In the genomic region with DNA sequence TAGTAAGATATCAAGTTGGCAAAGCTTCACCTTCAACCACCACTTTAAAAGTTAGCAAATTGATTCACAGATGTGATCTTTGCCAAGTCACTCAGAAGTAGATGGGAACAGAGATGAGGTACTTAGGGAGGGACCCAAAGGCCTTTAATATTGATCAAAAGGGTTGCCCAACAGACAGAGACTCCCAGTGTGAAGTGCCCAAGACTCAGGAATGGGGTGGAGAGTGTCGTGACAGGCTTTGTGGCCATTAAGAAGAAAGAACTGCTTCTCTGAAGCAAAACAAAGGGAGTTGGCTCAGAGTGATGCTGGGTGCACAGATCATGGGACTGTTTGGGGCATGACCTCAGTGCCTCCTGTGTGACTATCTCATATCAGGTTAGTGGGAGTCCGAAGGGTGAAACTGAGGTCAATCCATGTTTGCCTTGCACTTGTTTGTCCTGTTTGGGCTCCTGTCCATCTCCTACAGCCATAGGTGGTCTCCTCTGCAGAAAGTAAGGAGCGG, we compare ENCODE assay signal across 16 cellular contexts.
DNase-seq lines count a peak whose midpoint lies in the region; ATAC-seq and TF ChIP-seq lines count a peak whose summit lies in the region.
"Had no signal": no experiment of that assay in that cellular context is flagged by ENCODE, and none has a peak within 500 bp of the region (broad histone marks: within the 10 kb centered on the region; RNA-seq: fewer than 3 reads in every experiment).

No MANE protein-coding gene starts in this region.

- H3K4me2 ChIP-seq in HCT116 (ENCODE audit: low read length), result no peak overlapping the region
- no peak overlapping the region for H3K4me2 ChIP-seq in PC-3 (ENCODE audit: low read length)
- H3K4me2 ChIP-seq: A549 had no signal

- DNase-seq in HCT116 (ENCODE audit: low read depth, low spot score), result no peak
- peak; percentile 26 for DNase-seq in PC-3
- no peak for DNase-seq in esophagus squamous epithelium (lab: John Stamatoyannopoulos, UW)
- DNase-seq in neural crest cell (ENCODE audit: low read depth, low spot score), result no peak
- no peak for DNase-seq in KG1 (lab: John Stamatoyannopoulos, UW)
- DNase-seq in foreskin fibroblast, result no peak
- DNase-seq in CD1c-positive myeloid dendritic cell (ENCODE audit: extremely low spot score), result no peak
- DNase-seq: C1 segment of cervical spinal cord, EL, MV-4-11, NCI-H1417 treated with DMSO at 0.1 percent for 48 hours, NCI-H1930, NCI-H2171, NCI-H446, NCI-H69 had no signal

- H3K79me2 ChIP-seq in HCT116 (ENCODE audit: insufficient read depth, low read length), result no peaks in the 10 kb centered on the region
- H3K79me2 ChIP-seq in PC-3 (ENCODE audit: low read length), result no peaks in the 10 kb centered on the region

- CTCF ChIA-PET in HCT116 (lab: Charles Lee), result no interaction called here
- CTCF ChIA-PET in PC-3 (lab: Charles Lee), result no interaction called here

- no peak for TF ChIP-seq RAD21 in HCT116 (IDR thresholded peaks at IDR 0.05; ENCODE audit: low read depth)

- H3K4me1 ChIP-seq in HCT116 (ENCODE audit: control insufficient read depth in 1 of 2, insufficient read depth in 2 of 2, low read length in 2 of 2), result peaks cover 0 to 7% of the 10 kb centered on the region in 2 experiments; a peak in 1 of 4 replicates
- peaks cover 26% of the 10 kb centered on the region for H3K4me1 ChIP-seq in PC-3 (ENCODE audit: insufficient read depth, low read length)
- H3K4me1 ChIP-seq in esophagus squamous epithelium, result peaks cover 0 to 29% (median 2%) of the 10 kb centered on the region in 3 donors

- H3K4me3 Mint-ChIP-seq in neural crest cell, result no peak overlapping the region

- POLR2A ChIA-PET in HCT116 (lab: Charles Lee) (no interaction called here), PC-3 (lab: Charles Lee; ENCODE audit: unreplicated experiment) (no interaction called here)

- RAD21 ChIA-PET in HCT116 (lab: Charles Lee; ENCODE audit: low non-redundant PET in 1 of 2, low total read pairs in 2 of 2, uncharacterized antibody in 2 of 2, unreplicated experiment in 2 of 2), result no interaction called here

- no peaks in the 10 kb centered on the region for H3K9me2 ChIP-seq in HCT116 (ENCODE audit: insufficient read depth)
- no peaks in the 10 kb centered on the region for H3K9me2 ChIP-seq in PC-3 (replicated peaks; ENCODE audit: low read length)

- no peaks in the 10 kb centered on the region for H3K36me3 ChIP-seq in HCT116 (ENCODE audit: control insufficient read depth in 1 of 2, insufficient read depth in 2 of 2, low read length in 2 of 2)
- no peaks in the 10 kb centered on the region for H3K36me3 ChIP-seq in PC-3 (ENCODE audit: low read depth, low read length)
- H3K36me3 ChIP-seq in esophagus squamous epithelium, result no peaks in the 10 kb centered on the region

- H2AFZ ChIP-seq in HCT116 (ENCODE audit: low read depth, low read length, poor library complexity, severe bottlenecking) (peak overlapping the region; percentile 56), PC-3 (ENCODE audit: low read length) (peak overlapping the region; percentile 69)

- H3K4me3 ChIP-seq in HCT116 (replicated peaks in 1 of 2; ENCODE audit: low read depth in 1 of 2, low read length in 2 of 2), result no peak overlapping the region
- H3K4me3 ChIP-seq in PC-3 (ENCODE audit: low read length), result no peak overlapping the region
- H3K4me3 ChIP-seq in esophagus squamous epithelium, result no peak overlapping the region
- no peak overlapping the region for H3K4me3 ChIP-seq in foreskin fibroblast (ENCODE audit: low read depth in 1 of 2, low read length in 2 of 2)
- H3K4me3 ChIP-seq: A549 had no signal

- intact Hi-C loops in HCT116 (cut with micrococcal nuclease) (no loop called here), PC-3 (cut with micrococcal nuclease) (loop anchor here (10.0 kb wide), 1 partner anchor 101 kb away; no protein-coding TSS in a partner anchor), esophagus squamous epithelium (cut with DNase I) (no loop called here)

- H3K9ac ChIP-seq in HCT116 (ENCODE audit: low read length) (no peak overlapping the region), PC-3 (ENCODE audit: low read length) (no peak overlapping the region; the same call in 1 of the 2 replicates)

- no peak for ATAC-seq in HCT116
- ATAC-seq in PC-3, result peak; percentile 66

- H3K27me3 Mint-ChIP-seq in neural crest cell (ENCODE audit: low read depth), result no peaks in the 10 kb centered on the region

- BruUV-seq in HCT116 (replicated peaks; lab: Mats Ljungman, UMichigan), result no TSS peak
- no TSS peak for BruUV-seq in PC-3 (replicated peaks; lab: Mats Ljungman, UMichigan)

- H3K27ac ChIP-seq in HCT116 (ENCODE audit: low read depth, low read length) (no peak overlapping the region), PC-3 (ENCODE audit: low read length) (peak overlapping the region; percentile 46), esophagus squamous epithelium (peak overlapping the region; percentile 9 to 69 (median 46))

- H3K4me1 Mint-ChIP-seq in neural crest cell, result peaks cover 3% of the 10 kb centered on the region

- peaks cover 13% of the 10 kb centered on the region for H3K9me3 Mint-ChIP-seq in neural crest cell

- no peaks in the 10 kb centered on the region for H3K27me3 ChIP-seq in HCT116 (ENCODE audit: insufficient read depth, low read length)
- H3K27me3 ChIP-seq in PC-3 (ENCODE audit: low read length), result no peaks in the 10 kb centered on the region
- H3K27me3 ChIP-seq in esophagus squamous epithelium, result no peaks in the 10 kb centered on the region

- TF ChIP-seq POLR2A in HCT116 (IDR thresholded peaks at IDR 0.05; ENCODE audit: borderline replicate concordance, extremely low read depth, insufficient read depth, insufficient read length), result no peak
- no peak for TF ChIP-seq POLR2A in esophagus squamous epithelium (IDR thresholded peaks at IDR 0.05)

- WGBS in esophagus squamous epithelium, 2 donors, result 76 to 83% methylated on average over 3 of the region's 3 CpGs

- TF ChIP-seq CTCF in HCT116 (IDR thresholded peaks at IDR 0.05 in 2 of 3, conservative IDR thresholded peaks at IDR 0.05 in 1 of 3; ENCODE audit: borderline replicate concordance in 1 of 3, insufficient read depth in 1 of 3, low read depth in 2 of 3, low read length in 2 of 3) (no peak), PC-3 (conservative IDR thresholded peaks at IDR 0.05; ENCODE audit: low read depth, low read length) (no peak), esophagus squamous epithelium (IDR thresholded peaks at IDR 0.05) (no peak), neural crest cell (conservative IDR thresholded peaks at IDR 0.05) (no peak), foreskin fibroblast (IDR thresholded peaks at IDR 0.05; ENCODE audit: low read depth, low read length) (no peak)

- peaks cover 27% of the 10 kb centered on the region for H3K36me3 Mint-ChIP-seq in neural crest cell (ENCODE audit: low read depth)

- H3K9me3 ChIP-seq in HCT116 (ENCODE audit: control insufficient read depth in 1 of 2, insufficient read depth in 1 of 2, low read depth in 1 of 2, low read length in 2 of 2) (no peaks in the 10 kb centered on the region), PC-3 (ENCODE audit: low read length) (no peaks in the 10 kb centered on the region), esophagus squamous epithelium (no peaks in the 10 kb centered on the region)
- H3K9me3 ChIP-seq: A549 had no signal

- H4K20me1 ChIP-seq in HCT116 (ENCODE audit: insufficient read depth) (no peaks in the 10 kb centered on the region), PC-3 (ENCODE audit: low read length) (no peaks in the 10 kb centered on the region)

- peak overlapping the region; percentile 30 for H3K27ac Mint-ChIP-seq in neural crest cell (ENCODE audit: unreplicated experiment)

- H3F3A ChIP-seq in PC-3 (ENCODE audit: low read length, unreplicated experiment), result no peaks in the 10 kb centered on the region

TF ChIP-seq in HCT116, 20 proteins besides CTCF, POLR2A, EP300 and RAD21:
- TF ChIP-seq, protein P1, sequence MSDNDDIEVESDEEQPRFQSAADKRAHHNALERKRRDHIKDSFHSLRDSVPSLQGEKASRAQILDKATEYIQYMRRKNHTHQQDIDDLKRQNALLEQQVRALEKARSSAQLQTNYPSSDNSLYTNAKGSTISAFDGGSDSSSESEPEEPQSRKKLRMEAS (IDR thresholded peaks at IDR 0.05), result no peak
- TF ChIP-seq, protein P2, sequence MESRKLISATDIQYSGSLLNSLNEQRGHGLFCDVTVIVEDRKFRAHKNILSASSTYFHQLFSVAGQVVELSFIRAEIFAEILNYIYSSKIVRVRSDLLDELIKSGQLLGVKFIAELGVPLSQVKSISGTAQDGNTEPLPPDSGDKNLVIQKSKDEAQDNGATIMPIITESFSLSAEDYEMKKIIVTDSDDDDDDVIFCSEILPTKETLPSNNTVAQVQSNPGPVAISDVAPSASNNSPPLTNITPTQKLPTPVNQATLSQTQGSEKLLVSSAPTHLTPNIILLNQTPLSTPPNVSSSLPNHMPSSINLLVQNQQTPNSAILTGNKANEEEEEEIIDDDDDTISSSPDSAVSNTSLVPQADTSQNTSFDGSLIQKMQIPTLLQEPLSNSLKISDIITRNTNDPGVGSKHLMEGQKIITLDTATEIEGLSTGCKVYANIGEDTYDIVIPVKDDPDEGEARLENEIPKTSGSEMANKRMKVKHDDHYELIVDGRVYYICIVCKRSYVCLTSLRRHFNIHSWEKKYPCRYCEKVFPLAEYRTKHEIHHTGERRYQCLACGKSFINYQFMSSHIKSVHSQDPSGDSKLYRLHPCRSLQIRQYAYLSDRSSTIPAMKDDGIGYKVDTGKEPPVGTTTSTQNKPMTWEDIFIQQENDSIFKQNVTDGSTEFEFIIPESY (IDR thresholded peaks at IDR 0.05; ENCODE audit: extremely low read depth, insufficient replicate concordance, low read length), result no peak
- TF ChIP-seq CBX3 (IDR thresholded peaks at IDR 0.05; ENCODE audit: low read depth), result no peak
- TF ChIP-seq FOSL1 (IDR thresholded peaks at IDR 0.05; ENCODE audit: low read depth), result no peak
- TF ChIP-seq JUND (IDR thresholded peaks at IDR 0.05), result no peak
- TF ChIP-seq ZNF274 (IDR thresholded peaks at IDR 0.05; ENCODE audit: low read depth, low read length), result no peak
- no peak for TF ChIP-seq ZFX (IDR thresholded peaks at IDR 0.05)
- TF ChIP-seq EZH2 (IDR thresholded peaks at IDR 0.05), result no peak
- no peak for TF ChIP-seq ELF1 (IDR thresholded peaks at IDR 0.05; ENCODE audit: borderline replicate concordance, low read depth)
- TF ChIP-seq CEBPB (IDR thresholded peaks at IDR 0.05; ENCODE audit: low read depth), result no peak
- no peak for TF ChIP-seq POLR2AphosphoS5 (IDR thresholded peaks at IDR 0.05; ENCODE audit: low read depth, low read length)
- no peak for TF ChIP-seq YY1 (IDR thresholded peaks at IDR 0.05; ENCODE audit: extremely low read depth, insufficient replicate concordance, low read depth, low read length)
